Comparison of ENCODE assay signal across 9 cellular contexts in the genomic region with DNA sequence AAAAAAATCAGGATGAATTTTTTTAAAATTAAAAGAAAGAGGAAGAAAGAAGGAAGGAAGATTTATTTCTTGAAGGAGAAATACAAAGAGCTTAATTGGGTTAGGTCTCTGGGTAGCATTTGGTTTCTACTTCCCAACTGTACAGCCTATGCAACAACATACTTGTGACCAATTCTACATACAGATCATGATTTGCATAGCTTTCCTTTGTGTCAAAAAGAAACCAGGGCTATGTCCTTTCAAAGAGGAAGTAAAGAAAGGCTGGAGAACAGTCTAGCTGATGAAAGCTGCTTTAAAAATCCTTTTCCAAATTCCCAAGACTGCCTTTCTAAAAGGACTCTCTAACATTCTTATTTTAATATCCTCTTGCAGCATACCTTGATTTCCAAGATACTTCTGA. TPM values are rescaled to one million over a fixed set of nuclear protein-coding genes. Genes with fewer than 3 reads are reported as not detected.
A peak's percentile ranks its signal among the peaks of the same experiment; 100 is the strongest.
DNase-seq lines count a peak whose midpoint lies in the region; ATAC-seq lines count a peak whose summit lies in the region.
"Had no signal": no experiment of that assay in that cellular context is flagged by ENCODE, and none has a peak within 500 bp of the region (broad histone marks: within the 10 kb centered on the region; RNA-seq: fewer than 3 reads in every experiment).

No MANE protein-coding gene starts in this region.

- DNase-seq in hepatic stellate cell (ENCODE audit: low spot score) (peak; percentile 28), NCI-H748 (lab: John Stamatoyannopoulos, UW; ENCODE audit: unreplicated experiment) (no peak), occipital lobe (lab: John Stamatoyannopoulos, UW) (no peak), NCI-H128 (lab: John Stamatoyannopoulos, UW; ENCODE audit: unreplicated experiment) (no peak)
- DNase-seq: upper lobe of left lung had no signal

- ATAC-seq in GM18499 (IDR thresholded peaks at IDR 0.05; ENCODE audit: insufficient read depth, unreplicated experiment) = peak; percentile 100
- peak; percentile 98 for ATAC-seq in GM21723 (IDR thresholded peaks at IDR 0.05; ENCODE audit: unreplicated experiment)
- ATAC-seq in HG03571 (IDR thresholded peaks at IDR 0.05; ENCODE audit: unreplicated experiment) = peak; percentile 99
- ATAC-seq in activated CD4-positive, CD25-positive, alpha-beta regulatory T cell treated with anti-CD3 and anti-CD28 coated beads, Interleukin-2, amount 50 U/mL, for 24 hours = no peak

RNA-seq across cellular contexts. Expression of gene HGD, which starts 6.1 kb away (rescaled TPM):
- 1.1 TPM for total RNA-seq in occipital lobe

RNA-seq across cellular contexts. Expression of gene RABL3, which starts 54.2 kb away (rescaled TPM):
- 12.6 TPM for total RNA-seq in occipital lobe

RNA-seq across cellular contexts. Expression of gene GTF2E1, which starts 54.4 kb away (rescaled TPM):
- 21.4 TPM for total RNA-seq in occipital lobe

Comparison
In these comparisons a context has a peak if more than half of its experiments do, and no peak if none do; other contexts are left out.
1. ATAC-seq: peak in GM18499 (single experiment), GM21723 (single experiment) and HG03571 (single experiment); none in activated CD4-positive, CD25-positive, alpha-beta regulatory T cell treated with anti-CD3 and anti-CD28 coated beads, Interleukin-2, amount 50 U/mL, for 24 hours (0 of 2).